Comparison of ENCODE assay signal across 23 cellular contexts in genomic region chr15:58399737-58400136, GRCh38. TPM values are rescaled to one million over a fixed set of nuclear protein-coding genes. Genes with fewer than 3 reads are reported as not detected.
"Had no signal": no experiment of that assay in that cellular context is flagged by ENCODE, and none has a peak within 500 bp of the region (broad histone marks: within the 10 kb centered on the region; RNA-seq: fewer than 3 reads in every experiment).

No MANE protein-coding gene starts in this region.

- ATAC-seq: natural killer cell; right lobe of liver; stimulated activated memory B cell treated with anti-CD40 and anti-IgM and Interleukin-4, amounts not matched to agents 10 μg/mL and 1 μg/mL and 100 μg/mL, for 72 hours; stimulated activated naive CD8-positive, alpha-beta T cell treated with anti-CD3 and anti-CD28 coated beads, Interleukin-15, amount 100 ng/mL, for 72 hours had no signal

- H3K4me3 ChIP-seq: left ventricle myocardium inferior, lung, neural progenitor cell, ovary, right atrium auricular region, right lobe of liver, smooth muscle cell, tibial nerve, uterus had no signal

- H3K27ac ChIP-seq: left ventricle myocardium inferior, neural progenitor cell, neutrophil, ovary, right atrium auricular region, right lobe of liver, tibial nerve, uterus had no signal

- H3K4me1 ChIP-seq: left ventricle myocardium inferior, neural progenitor cell, right atrium auricular region, tibial nerve, uterus had no signal

- H3K9me3 ChIP-seq: left ventricle myocardium inferior, neutrophil, ovary, right atrium auricular region, right lobe of liver, tibial nerve, uterus had no signal

- H3K4me2 ChIP-seq: neural progenitor cell, smooth muscle cell had no signal

- FAIRE-seq: keratinocyte had no signal

- DNase-seq: left ventricle myocardium inferior; mesendoderm; naive B cell; natural killer cell; nephron progenitor cell; ovary; right lobe of liver; stimulated activated CD4-positive, alpha-beta T cell treated with anti-CD3 and anti-CD28 coated beads, Interleukin-1b, Interleukin-23, amount 100 ng/mL, for 48 hours; stimulated activated CD4-positive, alpha-beta T cell treated with anti-CD3 and anti-CD28 coated beads, Interleukin-2, amount 100 ng/mL, for 48 hours; stimulated activated CD4-positive, alpha-beta T cell treated with anti-CD3 and anti-CD28 coated beads, Interleukin-4, amount 100 ng/mL, for 4 hours; stimulated activated CD8-positive, alpha-beta memory T cell treated with anti-CD3 and anti-CD28 coated beads, Interleukin-4, amount 100 ng/mL, for 48 hours; stimulated activated naive CD4-positive, alpha-beta T cell treated with Interleukin-2 at 50 U/mL for 16 hours; stimulated activated naive CD8-positive, alpha-beta T cell treated with anti-CD3 and anti-CD28 coated beads, Interleukin-15, amount 100 ng/mL, for 72 hours; substantia nigra; uterus had no signal

RNA-seq across cellular contexts. Expression of gene LIPC, which starts 32.1 kb away (rescaled TPM):
- polyA plus RNA-seq: keratinocyte, smooth muscle cell had no signal
